ENCODE assay signal across 24 cellular contexts in the genomic region with DNA sequence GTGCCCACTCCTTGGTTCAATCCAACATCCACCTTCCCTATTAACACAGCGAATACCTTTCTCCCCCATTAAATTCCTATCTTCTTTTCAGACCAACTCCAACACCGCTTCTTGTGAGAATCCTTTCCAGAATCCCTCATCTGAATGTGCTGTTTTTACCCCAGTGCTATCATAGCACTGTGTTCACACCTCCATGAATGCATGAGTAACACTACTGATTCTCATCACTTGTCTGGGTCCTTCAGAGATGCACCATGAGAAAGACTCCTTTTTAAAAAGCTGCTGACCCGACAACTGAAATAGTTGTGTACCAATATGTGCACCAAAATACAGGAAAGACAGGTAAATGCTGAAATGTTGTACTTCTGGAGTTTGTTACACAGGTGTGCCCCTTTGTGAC. TPM values are rescaled to one million over a fixed set of nuclear protein-coding genes. Genes with fewer than 3 reads are reported as not detected.
DNase-seq lines count a peak whose midpoint lies in the region; ATAC-seq, FAIRE-seq and TF ChIP-seq lines count a peak whose summit lies in the region.
"Had no signal": no experiment of that assay in that cellular context is flagged by ENCODE, and none has a peak within 500 bp of the region (broad histone marks: within the 10 kb centered on the region; RNA-seq: fewer than 3 reads in every experiment).

No MANE protein-coding gene starts in this region.

- H3K4me3 ChIP-seq in prostate gland (no peak overlapping the region), BE2C (ENCODE audit: low read depth, low read length) (no peak overlapping the region)
- H3K4me3 ChIP-seq: BLaER1, HAP-1, SJCRH30, suprapubic skin had no signal

- H3K27me3 ChIP-seq in prostate gland (replicated peaks; ENCODE audit: insufficient read depth) = no peaks in the 10 kb centered on the region
- H3K27me3 ChIP-seq in BE2C = no peaks in the 10 kb centered on the region
- H3K27me3 ChIP-seq: BLaER1, brain microvascular endothelial cell, SJCRH30, suprapubic skin had no signal

- no peak for ATAC-seq in activated CD8-positive, alpha-beta memory T cell treated with anti-CD3 and anti-CD28 coated beads, Interleukin-2, amount 10 ng/mL, durations not matched to agents 7 days and 5 days
- no peak for ATAC-seq in activated naive CD8-positive, alpha-beta T cell treated with anti-CD3 and anti-CD28 coated beads, Interleukin-2, amount 10 ng/mL, durations not matched to agents 7 days and 5 days (ENCODE audit: low read depth)
- no peak for ATAC-seq in stimulated activated memory B cell treated with anti-CD40 and anti-IgM and Interleukin-4, amounts not matched to agents 10 μg/mL and 1 μg/mL and 100 μg/mL, for 72 hours

- CTCF ChIA-PET in activated CD8-positive, alpha-beta memory T cell treated with anti-CD3 and anti-CD28 coated beads, Interleukin-2, amount 10 ng/mL, durations not matched to agents 7 days and 5 days (lab: Charles Lee) = interaction anchor here (0.6 to 1.2 kb wide), 4 partner anchors 13 to 332 kb away, joined by 3 read pairs; no protein-coding TSS in a partner anchor

- TF ChIP-seq POLR2A in GM12892 (IDR thresholded peaks at IDR 0.05; ENCODE audit: low read depth, low read length) = no peak
- no peak for TF ChIP-seq POLR2A in prostate gland (IDR thresholded peaks at IDR 0.05)

- no peaks in the 10 kb centered on the region for H3K9me3 ChIP-seq in prostate gland
- H3K9me3 ChIP-seq in BE2C = no peaks in the 10 kb centered on the region
- H3K9me3 ChIP-seq: BLaER1, HAP-1, SJCRH30, suprapubic skin had no signal

- no peaks in the 10 kb centered on the region for H3K27me3 Mint-ChIP-seq in activated CD8-positive, alpha-beta memory T cell treated with anti-CD3 and anti-CD28 coated beads, Interleukin-2, amount 10 ng/mL, durations not matched to agents 7 days and 5 days
- no peaks in the 10 kb centered on the region for H3K27me3 Mint-ChIP-seq in activated naive CD8-positive, alpha-beta T cell treated with anti-CD3 and anti-CD28 coated beads, Interleukin-2, amount 10 ng/mL, durations not matched to agents 7 days and 5 days
- no peaks in the 10 kb centered on the region for H3K27me3 Mint-ChIP-seq in stimulated activated memory B cell treated with anti-CD40 and anti-IgM and Interleukin-4, amounts not matched to agents 10 μg/mL and 1 μg/mL and 100 μg/mL, for 72 hours
- H3K27me3 Mint-ChIP-seq in activated T-helper 2 cell treated with anti-CD3 and anti-CD28 coated beads, Interferon-gamma antibody, Interleukin-2, Interleukin-4, amounts not matched to agents 10 μg/mL and 5 μg/mL and 100 μg/mL, durations not matched to agents 14 hours and 24 hours and 36 hours (ENCODE audit: low read depth) = no peaks in the 10 kb centered on the region

- H3K4me1 ChIP-seq in prostate gland (replicated peaks) (no peaks in the 10 kb centered on the region), BE2C (no peaks in the 10 kb centered on the region)
- H3K4me1 ChIP-seq: HAP-1, SJCRH30 had no signal

- POLR2A ChIA-PET in activated naive CD8-positive, alpha-beta T cell treated with anti-CD3 and anti-CD28 coated beads, Interleukin-2, amount 10 ng/mL, durations not matched to agents 7 days and 5 days (lab: Charles Lee) = interaction anchor here (1.1 to 1.7 kb wide), 2 partner anchors 16 to 18 kb away, joined by 4 to 5 read pairs; no protein-coding TSS in a partner anchor

- H3K4me3 Mint-ChIP-seq in activated CD8-positive, alpha-beta memory T cell treated with anti-CD3 and anti-CD28 coated beads, Interleukin-2, amount 10 ng/mL, durations not matched to agents 7 days and 5 days = no peak overlapping the region
- peak overlapping the region; percentile 35 for H3K4me3 Mint-ChIP-seq in activated naive CD8-positive, alpha-beta T cell treated with anti-CD3 and anti-CD28 coated beads, Interleukin-2, amount 10 ng/mL, durations not matched to agents 7 days and 5 days
- H3K4me3 Mint-ChIP-seq in stimulated activated memory B cell treated with anti-CD40 and anti-IgM and Interleukin-4, amounts not matched to agents 10 μg/mL and 1 μg/mL and 100 μg/mL, for 72 hours = no peak overlapping the region
- no peak overlapping the region for H3K4me3 Mint-ChIP-seq in activated T-helper 2 cell treated with anti-CD3 and anti-CD28 coated beads, Interferon-gamma antibody, Interleukin-2, Interleukin-4, amounts not matched to agents 10 μg/mL and 5 μg/mL and 100 μg/mL, durations not matched to agents 14 hours and 24 hours and 36 hours (ENCODE audit: low read depth)

- H3K27ac ChIP-seq in prostate gland = no peak overlapping the region
- H3K27ac ChIP-seq: BLaER1, brain microvascular endothelial cell, SJCRH30, suprapubic skin had no signal

- no peaks in the 10 kb centered on the region for H3K36me3 ChIP-seq in prostate gland
- H3K36me3 ChIP-seq in BE2C = no peaks in the 10 kb centered on the region
- H3K36me3 ChIP-seq: BLaER1, brain microvascular endothelial cell, HAP-1, SJCRH30, suprapubic skin had no signal

- WGBS in prostate gland = 97% methylated on average over 3 of the region's 3 CpGs

- peaks cover 30% of the 10 kb centered on the region for H3K36me3 Mint-ChIP-seq in activated CD8-positive, alpha-beta memory T cell treated with anti-CD3 and anti-CD28 coated beads, Interleukin-2, amount 10 ng/mL, durations not matched to agents 7 days and 5 days
- H3K36me3 Mint-ChIP-seq in activated naive CD8-positive, alpha-beta T cell treated with anti-CD3 and anti-CD28 coated beads, Interleukin-2, amount 10 ng/mL, durations not matched to agents 7 days and 5 days = peaks cover 28% of the 10 kb centered on the region
- H3K36me3 Mint-ChIP-seq in stimulated activated memory B cell treated with anti-CD40 and anti-IgM and Interleukin-4, amounts not matched to agents 10 μg/mL and 1 μg/mL and 100 μg/mL, for 72 hours = no peaks in the 10 kb centered on the region
- peaks cover 47% of the 10 kb centered on the region for H3K36me3 Mint-ChIP-seq in activated T-helper 2 cell treated with anti-CD3 and anti-CD28 coated beads, Interferon-gamma antibody, Interleukin-2, Interleukin-4, amounts not matched to agents 10 μg/mL and 5 μg/mL and 100 μg/mL, durations not matched to agents 14 hours and 24 hours and 36 hours (ENCODE audit: low read depth)

- H3K27ac Mint-ChIP-seq in activated CD8-positive, alpha-beta memory T cell treated with anti-CD3 and anti-CD28 coated beads, Interleukin-2, amount 10 ng/mL, durations not matched to agents 7 days and 5 days = peak overlapping the region; percentile 3
- H3K27ac Mint-ChIP-seq in activated naive CD8-positive, alpha-beta T cell treated with anti-CD3 and anti-CD28 coated beads, Interleukin-2, amount 10 ng/mL, durations not matched to agents 7 days and 5 days = peak overlapping the region; percentile 34
- H3K27ac Mint-ChIP-seq in stimulated activated memory B cell treated with anti-CD40 and anti-IgM and Interleukin-4, amounts not matched to agents 10 μg/mL and 1 μg/mL and 100 μg/mL, for 72 hours = peak overlapping the region; percentile 89
- H3K27ac Mint-ChIP-seq in activated T-helper 2 cell treated with anti-CD3 and anti-CD28 coated beads, Interferon-gamma antibody, Interleukin-2, Interleukin-4, amounts not matched to agents 10 μg/mL and 5 μg/mL and 100 μg/mL, durations not matched to agents 14 hours and 24 hours and 36 hours = no peak overlapping the region

- FAIRE-seq in GM12892 (lab: Jason Lieb, UNC) = peak; percentile 68
- FAIRE-seq: D721Med, GM19239, RCC 7860, urothelium cell line had no signal

- intact Hi-C loops in activated T-helper 2 cell treated with anti-CD3 and anti-CD28 coated beads, Interferon-gamma antibody, Interleukin-2, Interleukin-4, amounts not matched to agents 10 μg/mL and 5 μg/mL and 100 μg/mL, durations not matched to agents 14 hours and 24 hours and 36 hours (cut with micrococcal nuclease) = no loop called here
- intact Hi-C loops in prostate gland (cut with DNase I) = no loop called here

- H3K4me1 Mint-ChIP-seq in activated CD8-positive, alpha-beta memory T cell treated with anti-CD3 and anti-CD28 coated beads, Interleukin-2, amount 10 ng/mL, durations not matched to agents 7 days and 5 days = peaks cover 69% of the 10 kb centered on the region
- H3K4me1 Mint-ChIP-seq in activated naive CD8-positive, alpha-beta T cell treated with anti-CD3 and anti-CD28 coated beads, Interleukin-2, amount 10 ng/mL, durations not matched to agents 7 days and 5 days = peaks cover 62% of the 10 kb centered on the region
- H3K4me1 Mint-ChIP-seq in stimulated activated memory B cell treated with anti-CD40 and anti-IgM and Interleukin-4, amounts not matched to agents 10 μg/mL and 1 μg/mL and 100 μg/mL, for 72 hours = peaks cover 62% of the 10 kb centered on the region
- peaks cover 53% of the 10 kb centered on the region for H3K4me1 Mint-ChIP-seq in activated T-helper 2 cell treated with anti-CD3 and anti-CD28 coated beads, Interferon-gamma antibody, Interleukin-2, Interleukin-4, amounts not matched to agents 10 μg/mL and 5 μg/mL and 100 μg/mL, durations not matched to agents 14 hours and 24 hours and 36 hours (ENCODE audit: low read depth)

- DNase-seq in activated CD8-positive, alpha-beta memory T cell treated with anti-CD3 and anti-CD28 coated beads, Interleukin-2, amount 10 ng/mL, durations not matched to agents 7 days and 5 days = no peak
- DNase-seq in activated CD8-positive, alpha-beta memory T cell treated with anti-CD3 and anti-CD28 coated beads, Interleukin-2, amount 50 U/mL, for 48 hours = no peak
- no peak for DNase-seq in GM12892 (ENCODE audit: insufficient read length)
- DNase-seq in activated naive CD8-positive, alpha-beta T cell treated with anti-CD3 and anti-CD28 coated beads, Interleukin-2, amount 10 ng/mL, durations not matched to agents 7 days and 5 days = no peak
- DNase-seq in activated T-helper 2 cell treated with anti-CD3 and anti-CD28 coated beads, Interferon-gamma antibody, Interleukin-2, Interleukin-4, amounts not matched to agents 10 μg/mL and 5 μg/mL and 100 μg/mL, durations not matched to agents 14 hours and 24 hours and 36 hours (ENCODE audit: low spot score) = no peak
- no peak for DNase-seq in prostate gland (ENCODE audit: low spot score)
- DNase-seq in BE2C = no peak
- DNase-seq: activated CD4-positive, alpha-beta T cell treated with anti-CD3 and anti-CD28 coated beads for 48 hours; brain microvascular endothelial cell; effector CD4-positive, alpha-beta T cell; NCI-H1092; NCI-H187; NCI-H2171 treated with DMSO at 0.1 percent for 48 hours; NCI-H524; NK-92 treated with Interleukin-12 subunit alpha and Interleukin-12 subunit beta, amount 100 ng/mL, for 24 hours; SJCRH30 had no signal

- no peaks in the 10 kb centered on the region for H3K9me3 Mint-ChIP-seq in activated CD8-positive, alpha-beta memory T cell treated with anti-CD3 and anti-CD28 coated beads, Interleukin-2, amount 10 ng/mL, durations not matched to agents 7 days and 5 days (ENCODE audit: low read depth)
- H3K9me3 Mint-ChIP-seq in activated naive CD8-positive, alpha-beta T cell treated with anti-CD3 and anti-CD28 coated beads, Interleukin-2, amount 10 ng/mL, durations not matched to agents 7 days and 5 days = no peaks in the 10 kb centered on the region
- no peaks in the 10 kb centered on the region for H3K9me3 Mint-ChIP-seq in stimulated activated memory B cell treated with anti-CD40 and anti-IgM and Interleukin-4, amounts not matched to agents 10 μg/mL and 1 μg/mL and 100 μg/mL, for 72 hours
- no peaks in the 10 kb centered on the region for H3K9me3 Mint-ChIP-seq in activated T-helper 2 cell treated with anti-CD3 and anti-CD28 coated beads, Interferon-gamma antibody, Interleukin-2, Interleukin-4, amounts not matched to agents 10 μg/mL and 5 μg/mL and 100 μg/mL, durations not matched to agents 14 hours and 24 hours and 36 hours

- TF ChIP-seq CTCF in prostate gland (IDR thresholded peaks at IDR 0.05) (no peak), BE2C (IDR thresholded peaks at IDR 0.05; ENCODE audit: low read depth, low read length) (no peak)

RNA-seq across cellular contexts. Expression of a gene that starts 18.8 kb away (rescaled TPM):
- 10 to 100 TPM; 57.4 to 72.0 TPM for total RNA-seq in activated CD8-positive, alpha-beta memory T cell treated with anti-CD3 and anti-CD28 coated beads, Interleukin-2, amount 10 ng/mL, durations not matched to agents 7 days and 5 days
- 20.5 TPM for polyA plus RNA-seq in GM12892 (2012; ENCODE audit: missing spikeins)
- 100 to 1,000 TPM; 124 to 152 TPM for total RNA-seq in activated naive CD8-positive, alpha-beta T cell treated with anti-CD3 and anti-CD28 coated beads, Interleukin-2, amount 10 ng/mL, durations not matched to agents 7 days and 5 days
- 42.0 and 44.6 TPM in 2 replicates for total RNA-seq in activated T-helper 2 cell treated with anti-CD3 and anti-CD28 coated beads, Interferon-gamma antibody, Interleukin-2, Interleukin-4, amounts not matched to agents 10 μg/mL and 5 μg/mL and 100 μg/mL, durations not matched to agents 14 hours and 24 hours and 36 hours
- 10 to 100 TPM; 14.0 to 20.4 TPM for total RNA-seq in prostate gland
- polyA plus RNA-seq in BE2C (2012; ENCODE audit: insufficient read depth, insufficient read length, low read depth) = 0.06 TPM
